17 cellular contexts compared by ENCODE assay signal in genomic region chr17:9057310-9057709, GRCh38. TPM values are rescaled to one million over a fixed set of nuclear protein-coding genes. Genes with fewer than 3 reads are reported as not detected.
"Had no signal": no experiment of that assay in that cellular context is flagged by ENCODE, and none has a peak within 500 bp of the region (broad histone marks: within the 10 kb centered on the region; RNA-seq: fewer than 3 reads in every experiment).

No MANE protein-coding gene starts in this region.

- H3K4me3 ChIP-seq: ascending aorta, colonic mucosa, left ventricle myocardium inferior, psoas muscle, sigmoid colon, tibial nerve had no signal

- H3K27ac ChIP-seq: ascending aorta, colonic mucosa, left ventricle myocardium inferior, psoas muscle, sigmoid colon had no signal

- H3K9me3 Mint-ChIP-seq: activated CD4-positive, alpha-beta T cell treated with anti-CD3 and anti-CD28 coated beads, Interleukin-2, amount 10 ng/mL, durations not matched to agents 7 days and 5 days; activated naive CD4-positive, alpha-beta T cell treated with anti-CD3 and anti-CD28 coated beads, Interleukin-2, amount 10 ng/mL, durations not matched to agents 7 days and 5 days; central memory CD8-positive, alpha-beta T cell; T-helper 2 cell treated with Interferon-gamma antibody and Interleukin-4, amounts not matched to agents 5 μg/mL and 100 μg/mL, for 36 hours had no signal

- DNase-seq: activated CD4-positive, alpha-beta T cell treated with anti-CD3 and anti-CD28 coated beads, Interleukin-2, amount 10 ng/mL, durations not matched to agents 7 days and 5 days; activated CD8-positive, alpha-beta memory T cell treated with anti-CD3 and anti-CD28 coated beads, Interleukin-2, amount 50 U/mL, for 4 hours; activated CD8-positive, alpha-beta T cell treated with anti-CD3 and anti-CD28 coated beads, Interleukin-2, amount 10 ng/mL, durations not matched to agents 7 days and 5 days; activated effector memory CD4-positive, alpha-beta T cell treated with Interleukin-2 at 50 U/mL for 16 hours; activated naive CD4-positive, alpha-beta T cell treated with anti-CD3 and anti-CD28 coated beads, Interleukin-2, amount 10 ng/mL, durations not matched to agents 7 days and 5 days; activated T-cell treated with anti-CD3 and anti-CD28 coated beads, Interleukin-2, amount 50 U/mL, for 48 hours; foreskin melanocyte; left ventricle myocardium inferior; psoas muscle; stimulated activated naive CD4-positive, alpha-beta T cell; substantia nigra had no signal

- H3K9me3 ChIP-seq: ascending aorta, colonic mucosa, psoas muscle, sigmoid colon had no signal

- H3K4me1 Mint-ChIP-seq: activated CD4-positive, alpha-beta T cell treated with anti-CD3 and anti-CD28 coated beads, Interleukin-2, amount 10 ng/mL, durations not matched to agents 7 days and 5 days; activated naive CD4-positive, alpha-beta T cell treated with anti-CD3 and anti-CD28 coated beads, Interleukin-2, amount 10 ng/mL, durations not matched to agents 7 days and 5 days had no signal

- H3K27me3 ChIP-seq: ascending aorta, colonic mucosa, sigmoid colon, tibial nerve had no signal

- H3K27me3 Mint-ChIP-seq: activated CD4-positive, alpha-beta T cell treated with anti-CD3 and anti-CD28 coated beads, Interleukin-2, amount 10 ng/mL, durations not matched to agents 7 days and 5 days had no signal

- H3K4me3 Mint-ChIP-seq: activated CD4-positive, alpha-beta T cell treated with anti-CD3 and anti-CD28 coated beads, Interleukin-2, amount 10 ng/mL, durations not matched to agents 7 days and 5 days; activated CD8-positive, alpha-beta T cell treated with anti-CD3 and anti-CD28 coated beads, Interleukin-2, amount 10 ng/mL, durations not matched to agents 7 days and 5 days; activated naive CD4-positive, alpha-beta T cell treated with anti-CD3 and anti-CD28 coated beads, Interleukin-2, amount 10 ng/mL, durations not matched to agents 7 days and 5 days; central memory CD8-positive, alpha-beta T cell; T-helper 2 cell treated with Interferon-gamma antibody and Interleukin-4, amounts not matched to agents 5 μg/mL and 100 μg/mL, for 36 hours had no signal

- H3K4me1 ChIP-seq: ascending aorta, colonic mucosa, left ventricle myocardium inferior, psoas muscle, sigmoid colon had no signal

- H3K36me3 ChIP-seq: ascending aorta, colonic mucosa, left ventricle myocardium inferior, sigmoid colon, tibial nerve had no signal

- H3K27ac Mint-ChIP-seq: activated CD4-positive, alpha-beta T cell treated with anti-CD3 and anti-CD28 coated beads, Interleukin-2, amount 10 ng/mL, durations not matched to agents 7 days and 5 days; activated CD8-positive, alpha-beta T cell treated with anti-CD3 and anti-CD28 coated beads, Interleukin-2, amount 10 ng/mL, durations not matched to agents 7 days and 5 days; activated naive CD4-positive, alpha-beta T cell treated with anti-CD3 and anti-CD28 coated beads, Interleukin-2, amount 10 ng/mL, durations not matched to agents 7 days and 5 days; T-helper 2 cell treated with Interferon-gamma antibody and Interleukin-4, amounts not matched to agents 5 μg/mL and 100 μg/mL, for 36 hours had no signal

- H3K36me3 Mint-ChIP-seq: activated naive CD4-positive, alpha-beta T cell treated with anti-CD3 and anti-CD28 coated beads, Interleukin-2, amount 10 ng/mL, durations not matched to agents 7 days and 5 days had no signal

RNA-seq across cellular contexts. Expression of gene NTN1, which starts 36.0 kb away (rescaled TPM):
- total RNA-seq: activated CD8-positive, alpha-beta T cell treated with anti-CD3 and anti-CD28 coated beads, Interleukin-2, amount 10 ng/mL, durations not matched to agents 7 days and 5 days had no signal
